ENCODE assay signal across 20 cellular contexts in genomic region chr5:176392526-176392925, GRCh38.
"Had no signal": no experiment of that assay in that cellular context is flagged by ENCODE, and none has a peak within 500 bp of the region (broad histone marks: within the 10 kb centered on the region; RNA-seq: fewer than 3 reads in every experiment).

No MANE protein-coding gene starts in this region.

- H3K36me3 ChIP-seq: neural progenitor cell had no signal

- H3K4me2 ChIP-seq: neural progenitor cell had no signal

- H3K4me3 Mint-ChIP-seq: activated CD4-positive, alpha-beta memory T cell treated with anti-CD3 and anti-CD28 coated beads, Interleukin-2, amount 10 ng/mL, durations not matched to agents 7 days and 5 days; neural progenitor cell; stimulated activated naive CD8-positive, alpha-beta T cell treated with anti-CD3 and anti-CD28 coated beads, Interleukin-15, amount 100 ng/mL, for 72 hours; T-helper 1 cell treated with Interleukin-12 subunit alpha and Interleukin-12 subunit beta and Interleukin-4 antibody, amounts not matched to agents 30 μg/mL and 1 μg/mL, for 36 hours had no signal

- H3K36me3 Mint-ChIP-seq: naive B cell had no signal

- H3K4me3 ChIP-seq: heart left ventricle, neural progenitor cell, suprapubic skin, tibial nerve had no signal

- H2AFZ ChIP-seq: neural progenitor cell had no signal

- DNase-seq: activated CD4-positive, alpha-beta memory T cell treated with anti-CD3 and anti-CD28 coated beads, Interleukin-2, amount 10 ng/mL, durations not matched to agents 7 days and 5 days; activated CD4-positive, alpha-beta T cell treated with anti-CD3 and anti-CD28 coated beads for 48 hours; activated naive CD4-positive, alpha-beta T cell; cerebellar nuclear complex; cortex of kidney; islet precursor cell; left cardiac atrium; mesenchymal stem cell; naive B cell; retina; stimulated activated CD4-positive, alpha-beta T cell treated with anti-CD3 and anti-CD28 coated beads, Interleukin-4, amount 100 ng/mL, for 4 hours; stimulated activated naive CD8-positive, alpha-beta T cell treated with anti-CD3 and anti-CD28 coated beads, Interleukin-15, amount 100 ng/mL, for 72 hours had no signal

- H3K27me3 ChIP-seq: heart left ventricle, neural progenitor cell, suprapubic skin, tibial nerve had no signal

- ATAC-seq: heart left ventricle; left cardiac atrium; stimulated activated naive CD8-positive, alpha-beta T cell treated with anti-CD3 and anti-CD28 coated beads, Interleukin-15, amount 100 ng/mL, for 72 hours had no signal

- H3K27me3 Mint-ChIP-seq: activated CD4-positive, alpha-beta memory T cell treated with anti-CD3 and anti-CD28 coated beads, Interleukin-2, amount 10 ng/mL, durations not matched to agents 7 days and 5 days; naive B cell; progenitor cell of endocrine pancreas; stimulated activated naive CD8-positive, alpha-beta T cell treated with anti-CD3 and anti-CD28 coated beads, Interleukin-15, amount 100 ng/mL, for 72 hours had no signal

- H3K27ac ChIP-seq: epithelial cell of prostate, neural progenitor cell, suprapubic skin, tibial nerve had no signal

- H3K9me3 Mint-ChIP-seq: activated CD4-positive, alpha-beta memory T cell treated with anti-CD3 and anti-CD28 coated beads, Interleukin-2, amount 10 ng/mL, durations not matched to agents 7 days and 5 days; activated T-helper 2 cell treated with anti-CD3 and anti-CD28 coated beads, Interferon-gamma antibody, Interleukin-2, Interleukin-4, amounts not matched to agents 10 μg/mL and 5 μg/mL and 100 μg/mL, durations not matched to agents 14 hours and 24 hours and 36 hours; naive B cell; neural progenitor cell; stimulated activated naive CD8-positive, alpha-beta T cell treated with anti-CD3 and anti-CD28 coated beads, Interleukin-15, amount 100 ng/mL, for 72 hours; T-helper 1 cell treated with Interleukin-12 subunit alpha and Interleukin-12 subunit beta and Interleukin-4 antibody, amounts not matched to agents 30 μg/mL and 1 μg/mL, for 36 hours had no signal

- H3K27ac Mint-ChIP-seq: activated CD4-positive, alpha-beta memory T cell treated with anti-CD3 and anti-CD28 coated beads, Interleukin-2, amount 10 ng/mL, durations not matched to agents 7 days and 5 days; activated T-helper 2 cell treated with anti-CD3 and anti-CD28 coated beads, Interferon-gamma antibody, Interleukin-2, Interleukin-4, amounts not matched to agents 10 μg/mL and 5 μg/mL and 100 μg/mL, durations not matched to agents 14 hours and 24 hours and 36 hours; neural progenitor cell; T-helper 1 cell treated with Interleukin-12 subunit alpha and Interleukin-12 subunit beta and Interleukin-4 antibody, amounts not matched to agents 30 μg/mL and 1 μg/mL, for 36 hours had no signal

- H3K9ac ChIP-seq: neural progenitor cell had no signal

- H3K9me3 ChIP-seq: heart left ventricle, suprapubic skin, tibial nerve had no signal
